32 cellular contexts compared by ENCODE assay signal in genomic region chr15:65896231-65896630, GRCh38.
"Had no signal": no experiment of that assay in that cellular context is flagged by ENCODE, and none has a peak within 500 bp of the region (broad histone marks: within the 10 kb centered on the region; RNA-seq: fewer than 3 reads in every experiment).

No MANE protein-coding gene starts in this region.

- H3K36me3 ChIP-seq: ovary, prostate gland had no signal

- H3K27ac ChIP-seq: dorsolateral prefrontal cortex, heart right ventricle, neutrophil, ovary, prostate gland, sigmoid colon, vagina had no signal

- H3K27me3 ChIP-seq: dorsolateral prefrontal cortex, heart right ventricle, neutrophil, ovary, sigmoid colon, vagina had no signal

- H3K4me1 ChIP-seq: prostate gland, sigmoid colon had no signal

- H3K4me3 ChIP-seq: dorsolateral prefrontal cortex, heart right ventricle, ovary, prostate gland, sigmoid colon, vagina had no signal

- H3K9me3 Mint-ChIP-seq: activated naive CD4-positive, alpha-beta T cell treated with anti-CD3 and anti-CD28 coated beads, Interleukin-2, amount 10 ng/mL, durations not matched to agents 7 days and 5 days; activated naive CD8-positive, alpha-beta T cell treated with anti-CD3 and anti-CD28 coated beads, Interleukin-2, amount 10 ng/mL, durations not matched to agents 7 days and 5 days; activated T-helper 1 cell treated with anti-CD3 and anti-CD28 coated beads, Interleukin-12 subunit alpha, Interleukin-12 subunit beta, Interleukin-2, Interleukin-4 antibody, amounts not matched to agents 30 ng/mL and 10 ng/mL and 1 ng/mL, durations not matched to agents 14 hours and 24 hours and 36 hours; nephron; stimulated activated effector memory CD8-positive, alpha-beta T cell treated with anti-CD3 and anti-CD28 coated beads, Interleukin-12 subunit alpha, Interleukin-12 subunit beta, amount 100 ng/mL, for 72 hours; stimulated activated naive CD8-positive, alpha-beta T cell treated with anti-CD3 and anti-CD28 coated beads, Interleukin-15, Interleukin-2, amounts not matched to agents 100 ng/mL and 50 ng/mL, for 24 hours; type B pancreatic cell had no signal

- H3K27ac Mint-ChIP-seq: activated naive CD4-positive, alpha-beta T cell treated with anti-CD3 and anti-CD28 coated beads, Interleukin-2, amount 10 ng/mL, durations not matched to agents 7 days and 5 days; activated naive CD8-positive, alpha-beta T cell treated with anti-CD3 and anti-CD28 coated beads, Interleukin-2, amount 10 ng/mL, durations not matched to agents 7 days and 5 days; activated T-helper 1 cell treated with anti-CD3 and anti-CD28 coated beads, Interleukin-12 subunit alpha, Interleukin-12 subunit beta, Interleukin-2, Interleukin-4 antibody, amounts not matched to agents 30 ng/mL and 10 ng/mL and 1 ng/mL, durations not matched to agents 14 hours and 24 hours and 36 hours; nephron; stimulated activated effector memory CD8-positive, alpha-beta T cell treated with anti-CD3 and anti-CD28 coated beads, Interleukin-12 subunit alpha, Interleukin-12 subunit beta, amount 100 ng/mL, for 72 hours; stimulated activated naive CD8-positive, alpha-beta T cell treated with anti-CD3 and anti-CD28 coated beads, Interleukin-15, Interleukin-2, amounts not matched to agents 100 ng/mL and 50 ng/mL, for 24 hours; T-helper 17 cell; type B pancreatic cell had no signal

- H3K4me3 Mint-ChIP-seq: activated naive CD4-positive, alpha-beta T cell treated with anti-CD3 and anti-CD28 coated beads, Interleukin-2, amount 10 ng/mL, durations not matched to agents 7 days and 5 days; activated naive CD8-positive, alpha-beta T cell treated with anti-CD3 and anti-CD28 coated beads, Interleukin-2, amount 10 ng/mL, durations not matched to agents 7 days and 5 days; activated T-helper 1 cell treated with anti-CD3 and anti-CD28 coated beads, Interleukin-12 subunit alpha, Interleukin-12 subunit beta, Interleukin-2, Interleukin-4 antibody, amounts not matched to agents 30 ng/mL and 10 ng/mL and 1 ng/mL, durations not matched to agents 14 hours and 24 hours and 36 hours; nephron; stimulated activated effector memory CD8-positive, alpha-beta T cell treated with anti-CD3 and anti-CD28 coated beads, Interleukin-12 subunit alpha, Interleukin-12 subunit beta, amount 100 ng/mL, for 72 hours; stimulated activated naive CD8-positive, alpha-beta T cell treated with anti-CD3 and anti-CD28 coated beads, Interleukin-15, Interleukin-2, amounts not matched to agents 100 ng/mL and 50 ng/mL, for 24 hours; T-helper 17 cell; type B pancreatic cell had no signal

- H3K4me1 Mint-ChIP-seq: nephron had no signal

- H3K9me3 ChIP-seq: heart right ventricle, neutrophil, ovary, prostate gland, sigmoid colon, vagina had no signal

- DNase-seq: activated CD4-positive, alpha-beta T cell treated with anti-CD3 and anti-CD28 coated beads for 4 hours; activated CD4-positive, alpha-beta T cell treated with anti-CD3 and anti-CD28 coated beads, Interleukin-2, amount 50 U/mL, for 4 hours; activated gamma-delta T cell; activated naive CD4-positive, alpha-beta T cell treated with anti-CD3 and anti-CD28 coated beads, Interleukin-2, amount 10 ng/mL, durations not matched to agents 7 days and 5 days; activated naive CD8-positive, alpha-beta T cell treated with anti-CD3 and anti-CD28 coated beads, Interleukin-2, amount 10 ng/mL, durations not matched to agents 7 days and 5 days; activated T-cell treated with anti-CD3 and anti-CD28 coated beads for 4 hours; amygdala; central memory CD4-positive, alpha-beta T cell; dorsolateral prefrontal cortex; effector memory CD4-positive, alpha-beta T cell; erythroblast; foreskin melanocyte; heart right ventricle; islet precursor cell; left ventricle myocardium superior; mammary epithelial cell; ovary; retina; sigmoid colon; small intestine; stimulated activated CD4-positive, alpha-beta T cell treated with anti-CD3 and anti-CD28 coated beads, Interleukin-4, amount 100 ng/mL, for 24 hours; T-helper 17 cell; T1000 had no signal

- ATAC-seq: heart right ventricle; left ventricle myocardium superior; SK-N-SH treated with all-trans-retinoic acid at 6 μM for 48 hours; stimulated activated effector memory CD8-positive, alpha-beta T cell treated with anti-CD3 and anti-CD28 coated beads, Interleukin-12 subunit alpha, Interleukin-12 subunit beta, amount 100 ng/mL, for 72 hours; T-helper 17 cell had no signal

- H3K27me3 Mint-ChIP-seq: activated naive CD4-positive, alpha-beta T cell treated with anti-CD3 and anti-CD28 coated beads, Interleukin-2, amount 10 ng/mL, durations not matched to agents 7 days and 5 days; activated naive CD8-positive, alpha-beta T cell treated with anti-CD3 and anti-CD28 coated beads, Interleukin-2, amount 10 ng/mL, durations not matched to agents 7 days and 5 days; stimulated activated naive CD8-positive, alpha-beta T cell treated with anti-CD3 and anti-CD28 coated beads, Interleukin-15, Interleukin-2, amounts not matched to agents 100 ng/mL and 50 ng/mL, for 24 hours; T-helper 17 cell; type B pancreatic cell had no signal
